9 cellular contexts compared by ENCODE assay signal in the genomic region with DNA sequence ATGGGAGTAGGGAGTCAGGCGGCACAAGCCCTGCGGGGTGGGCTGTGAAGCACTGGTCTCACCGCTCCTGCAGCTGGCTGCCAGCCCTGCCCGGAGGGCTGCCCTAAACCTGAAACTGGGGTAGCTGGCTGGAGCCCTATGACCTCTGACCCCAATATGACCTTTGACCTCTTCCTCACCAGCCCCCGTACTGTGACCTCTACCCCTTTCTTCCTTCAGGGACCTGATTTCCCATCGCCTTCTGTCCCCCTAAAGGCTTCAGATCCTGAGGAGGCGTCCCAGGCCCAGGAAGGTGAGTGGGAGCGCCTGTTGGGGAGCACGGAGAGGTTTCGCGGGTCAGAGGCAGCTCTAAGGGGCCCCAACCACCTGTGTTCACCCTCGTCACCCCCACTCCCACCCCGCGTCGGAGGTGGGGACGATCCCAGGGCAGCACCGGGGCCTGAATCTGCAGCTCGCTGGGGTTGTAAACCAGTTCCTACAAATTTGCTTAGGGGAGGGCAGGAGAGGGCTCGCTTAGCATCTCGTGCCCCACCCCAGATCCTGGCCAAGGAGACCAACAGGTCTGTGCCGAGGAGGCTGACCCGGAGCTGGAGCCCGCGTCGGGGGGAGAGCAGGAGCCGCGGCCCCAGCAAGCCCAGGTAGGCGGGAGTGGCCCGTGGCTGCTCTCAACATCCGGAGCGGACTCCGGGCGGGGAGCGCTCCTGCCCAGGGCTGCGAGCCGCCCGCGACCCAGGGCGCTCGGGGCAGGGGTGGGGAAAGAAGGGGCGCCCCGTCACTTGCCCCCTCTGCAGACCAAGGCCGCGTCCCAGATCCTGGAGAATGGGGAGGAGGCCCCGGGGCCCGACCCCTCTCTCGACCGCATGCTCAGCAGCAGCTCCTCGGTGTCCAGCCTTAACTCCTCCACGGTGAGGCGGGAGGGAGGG. TPM values are rescaled to one million over a fixed set of nuclear protein-coding genes. Genes with fewer than 3 reads are reported as not detected.
DNase-seq lines count a peak whose midpoint lies in the region; ATAC-seq and TF ChIP-seq lines count a peak whose summit lies in the region.
"Had no signal": no experiment of that assay in that cellular context is flagged by ENCODE, and none has a peak within 500 bp of the region (broad histone marks: within the 10 kb centered on the region; RNA-seq: fewer than 3 reads in every experiment).

No MANE protein-coding gene starts in this region.

- no peaks in the 10 kb centered on the region for H3K9me3 ChIP-seq in H9 (ENCODE audit: control insufficient read depth, low read depth, low read length)
- no peaks in the 10 kb centered on the region for H3K9me3 ChIP-seq in RWPE2 (ENCODE audit: severe bottlenecking)
- H3K9me3 ChIP-seq in mesodermal cell (ENCODE audit: control insufficient read depth, low read length): no peaks in the 10 kb centered on the region
- no peaks in the 10 kb centered on the region for H3K9me3 ChIP-seq in vagina
- H3K9me3 ChIP-seq: HAP-1 had no signal

- H3K36me3 Mint-ChIP-seq in H9 (ENCODE audit: insufficient read depth in 1 of 3, low read depth in 3 of 3): peaks cover 5 to 18% (median 12%) of the 10 kb centered on the region in 3 experiments; a peak in 5 of 7 replicates

- peak overlapping the region; percentile 4; the same call in 1 of the 2 replicates for H3K14ac ChIP-seq in H9 (ENCODE audit: insufficient read depth, low read length)

- no peak overlapping the region for H4K91ac ChIP-seq in H9 (ENCODE audit: insufficient read length, low read depth, low read length)

- no peak overlapping the region for H3K9ac ChIP-seq in H9 (ENCODE audit: extremely low read depth, insufficient read length, low read length)

- H3K27me3 ChIP-seq in H9 (ENCODE audit: insufficient read depth, low read length) (no peaks in the 10 kb centered on the region), RWPE2 (ENCODE audit: insufficient read depth, poor library complexity, severe bottlenecking) (no peaks in the 10 kb centered on the region), vagina (no peaks in the 10 kb centered on the region)

- H4K8ac ChIP-seq in H9 (replicated peaks; ENCODE audit: insufficient read length, low read depth, low read length): no peak overlapping the region

- H3K4me3 ChIP-seq in AG10803 (ENCODE audit: low read length) (peak overlapping the region; percentile 31), RWPE2 (ENCODE audit: severe bottlenecking) (no peak overlapping the region), mesodermal cell (ENCODE audit: extremely low read depth, insufficient read depth, low read length, poor library complexity, severe bottlenecking) (peak overlapping the region; percentile 43), vagina (peak overlapping the region; percentile 37 to 65)
- H3K4me3 ChIP-seq: HAP-1 had no signal

- H3K79me2 ChIP-seq in H9 (ENCODE audit: insufficient read depth, low read length): no peaks in the 10 kb centered on the region; the same call in 1 of the 2 replicates

- H3K18ac ChIP-seq in H9 (ENCODE audit: insufficient read length, low read depth, low read length): no peak overlapping the region

- H2BK120ac ChIP-seq in H9 (ENCODE audit: low read depth, low read length, poor library complexity, severe bottlenecking): no peak overlapping the region

- no peak overlapping the region for H4K5ac ChIP-seq in H9 (ENCODE audit: insufficient read length, low read depth, low read length)

- H3K27ac Mint-ChIP-seq in H9: no peak overlapping the region

- H3K4me3 Mint-ChIP-seq in H9: peak overlapping the region; percentile 70 to 79

- H2AK5ac ChIP-seq in H9 (ENCODE audit: insufficient read length, low read length): no peak overlapping the region

- no peak overlapping the region for H3K23ac ChIP-seq in H9 (ENCODE audit: insufficient read length, low read depth, low read length)

- H4K20me1 ChIP-seq in H9 (ENCODE audit: control insufficient read depth, insufficient read depth, insufficient read length): peaks cover 4% of the 10 kb centered on the region

- no peaks in the 10 kb centered on the region for H3K9me3 Mint-ChIP-seq in H9

- H3K36me3 ChIP-seq in RWPE2 (ENCODE audit: low read depth): peaks cover 32% of the 10 kb centered on the region
- peaks cover 8% of the 10 kb centered on the region for H3K36me3 ChIP-seq in mesodermal cell (ENCODE audit: control insufficient read depth, insufficient read depth, low read length)
- H3K36me3 ChIP-seq in vagina: peaks cover 0 to 11% of the 10 kb centered on the region in 2 donors
- H3K36me3 ChIP-seq: HAP-1 had no signal

- H3T11ph ChIP-seq in H9 (ENCODE audit: low read length): no peak overlapping the region

- H3K27ac ChIP-seq in H9 (ENCODE audit: insufficient read length, low read depth, low read length): no peak overlapping the region
- H3K27ac ChIP-seq in RWPE2 (ENCODE audit: poor library complexity, severe bottlenecking): no peak overlapping the region
- no peak overlapping the region for H3K27ac ChIP-seq in mesodermal cell (ENCODE audit: low read depth, low read length, severe bottlenecking)
- peak overlapping the region; percentile 31 for H3K27ac ChIP-seq in vagina

- H3K4me1 ChIP-seq in H9 (ENCODE audit: insufficient read depth, low read length) (no peaks in the 10 kb centered on the region), RWPE2 (ENCODE audit: insufficient read depth, poor library complexity, severe bottlenecking) (peaks cover 15% of the 10 kb centered on the region), mesodermal cell (ENCODE audit: control insufficient read depth, insufficient read depth, low read length, poor library complexity, severe bottlenecking) (peaks cover 9% of the 10 kb centered on the region), vagina (peaks cover 44% of the 10 kb centered on the region)
- H3K4me1 ChIP-seq: HAP-1 had no signal

- TF ChIP-seq POLR2A in vagina (IDR thresholded peaks at IDR 0.05): no peak

- H2AFZ ChIP-seq in H9 (ENCODE audit: low read length): no peak overlapping the region

- no peak for DNase-seq in AG10803 (ENCODE audit: low read depth)
- peak; percentile 86 for DNase-seq in H9
- no peak for DNase-seq in RWPE2 (ENCODE audit: low spot score)
- peak; percentile 18 for DNase-seq in effector CD4-positive, alpha-beta T cell
- no peak for DNase-seq in vagina (ENCODE audit: extremely low spot score in 2 of 2)
- DNase-seq in SHP77 treated with DMSO at 0.1 percent for 48 hours (lab: John Stamatoyannopoulos, UW): no peak

- no peak overlapping the region for H2BK15ac ChIP-seq in H9 (ENCODE audit: low read depth, low read length)

- ATAC-seq in RWPE2 (ENCODE audit: low read depth) (peak; percentile 57), HG02840 (IDR thresholded peaks at IDR 0.05; ENCODE audit: low FRiP score, unreplicated experiment) (no peak)

- no peak overlapping the region for H3K56ac ChIP-seq in H9 (ENCODE audit: insufficient read length, low read depth, low read length)

- no peak overlapping the region for H3K4ac ChIP-seq in H9 (ENCODE audit: low read depth, low read length)

- H2BK5ac ChIP-seq in H9 (ENCODE audit: insufficient read length, low read length): no peak overlapping the region

- peaks cover 21% of the 10 kb centered on the region for H3K27me3 Mint-ChIP-seq in H9 (ENCODE audit: low read depth)

- peaks cover 21% of the 10 kb centered on the region for H3K23me2 ChIP-seq in H9 (ENCODE audit: insufficient read length, low read depth, low read length, poor library complexity, severe bottlenecking)

- H2BK20ac ChIP-seq in H9 (ENCODE audit: low read depth, low read length, poor library complexity, severe bottlenecking): no peak overlapping the region

- H3K79me1 ChIP-seq in H9 (ENCODE audit: insufficient read depth, low read depth, low read length, poor library complexity, severe bottlenecking): no peaks in the 10 kb centered on the region

- TF ChIP-seq CTCF in AG10803 (conservative IDR thresholded peaks at IDR 0.05; ENCODE audit: low read length) (no peak), H9 (conservative IDR thresholded peaks at IDR 0.05) (no peak), RWPE2 (IDR thresholded peaks at IDR 0.05; ENCODE audit: poor library complexity, severe bottlenecking) (no peak), vagina (IDR thresholded peaks at IDR 0.05) (no peak)

- no peak overlapping the region for H2BK12ac ChIP-seq in H9 (ENCODE audit: insufficient read length, low read depth, low read length)

- intact Hi-C loops in vagina (cut with DNase I): no loop called here

- peak overlapping the region; percentile 71 for H3K4me2 ChIP-seq in H9 (ENCODE audit: insufficient read depth, insufficient read length, low read length)

- WGBS in H9 (ENCODE audit: extremely low coverage, insufficient read length, low lambda C conversion rate): no CpG with 5 or more reads among the region's 51 CpGs
- WGBS in mesodermal cell (ENCODE audit: insufficient coverage in 2 of 2), 2 experiments: 18 to 23% methylated on average over 22 to 26 of the region's 51 CpGs

- peaks cover 14 to 20% of the 10 kb centered on the region in 2 experiments for H3K4me1 Mint-ChIP-seq in H9

RNA-seq across cellular contexts. Expression of a gene that starts 7.3 kb away (rescaled TPM):
- total RNA-seq in H9 (2021) (12.0 and 13.0 TPM in 2 replicates), vagina (56.2 TPM)
- 4.2 TPM for polyA plus RNA-seq in mesodermal cell (2013, experiment 1 of 2)
- 5.4 TPM for polyA plus RNA-seq in mesodermal cell (2013, experiment 2 of 2)

RNA-seq across cellular contexts. Expression of a gene that starts 17.6 kb away (rescaled TPM):
- total RNA-seq in H9 (2021) (7.0 and 7.7 TPM in 2 replicates), vagina (149 TPM)
- 26.4 TPM for polyA plus RNA-seq in mesodermal cell (2013, experiment 1 of 2)
- 19.3 TPM for polyA plus RNA-seq in mesodermal cell (2013, experiment 2 of 2)

RNA-seq across cellular contexts. Expression of a gene that starts 25.5 kb away (rescaled TPM):
- 0.22 TPM in 2 replicates for total RNA-seq in H9 (2021)
- 131 TPM for polyA plus RNA-seq in mesodermal cell (2013, experiment 1 of 2)
- 74.3 TPM for polyA plus RNA-seq in mesodermal cell (2013, experiment 2 of 2)
- 1.7 TPM for total RNA-seq in vagina

RNA-seq across cellular contexts. Expression of a gene that starts 27.2 kb away (rescaled TPM):
- total RNA-seq in H9 (2021): 36.8 and 37.0 TPM in 2 replicates
- polyA plus RNA-seq in mesodermal cell (2013, experiment 1 of 2): 22.3 TPM
- polyA plus RNA-seq in mesodermal cell (2013, experiment 2 of 2): 17.3 TPM
- 30.7 TPM for total RNA-seq in vagina

RNA-seq across cellular contexts. Expression of a gene that starts 34.0 kb away (rescaled TPM):
- total RNA-seq in H9 (2021): 1.2 and 1.5 TPM in 2 replicates
- polyA plus RNA-seq in mesodermal cell (2013, experiment 1 of 2): 3.1 TPM
- polyA plus RNA-seq in mesodermal cell (2013, experiment 2 of 2): 1.2 TPM
- total RNA-seq in vagina: 7.6 TPM

Comparison
In these comparisons a context has a peak if more than half of its experiments do, and no peak if none do; other contexts are left out.
1. DNase-seq: peak in H9 (single experiment) and effector CD4-positive, alpha-beta T cell (single experiment); none in AG10803 (single experiment), RWPE2 (single experiment), vagina (0 of 2) and SHP77 treated with DMSO at 0.1 percent for 48 hours (single experiment).
2. RNA of a gene that starts 17.6 kb away (total RNA-seq): 149 TPM in vagina (single experiment); 7.0 to 7.7 TPM in H9; every median in the first group is over 10 times any median in the second.